Comparison of ENCODE assay signal across 1 cellular context in the genomic region with DNA sequence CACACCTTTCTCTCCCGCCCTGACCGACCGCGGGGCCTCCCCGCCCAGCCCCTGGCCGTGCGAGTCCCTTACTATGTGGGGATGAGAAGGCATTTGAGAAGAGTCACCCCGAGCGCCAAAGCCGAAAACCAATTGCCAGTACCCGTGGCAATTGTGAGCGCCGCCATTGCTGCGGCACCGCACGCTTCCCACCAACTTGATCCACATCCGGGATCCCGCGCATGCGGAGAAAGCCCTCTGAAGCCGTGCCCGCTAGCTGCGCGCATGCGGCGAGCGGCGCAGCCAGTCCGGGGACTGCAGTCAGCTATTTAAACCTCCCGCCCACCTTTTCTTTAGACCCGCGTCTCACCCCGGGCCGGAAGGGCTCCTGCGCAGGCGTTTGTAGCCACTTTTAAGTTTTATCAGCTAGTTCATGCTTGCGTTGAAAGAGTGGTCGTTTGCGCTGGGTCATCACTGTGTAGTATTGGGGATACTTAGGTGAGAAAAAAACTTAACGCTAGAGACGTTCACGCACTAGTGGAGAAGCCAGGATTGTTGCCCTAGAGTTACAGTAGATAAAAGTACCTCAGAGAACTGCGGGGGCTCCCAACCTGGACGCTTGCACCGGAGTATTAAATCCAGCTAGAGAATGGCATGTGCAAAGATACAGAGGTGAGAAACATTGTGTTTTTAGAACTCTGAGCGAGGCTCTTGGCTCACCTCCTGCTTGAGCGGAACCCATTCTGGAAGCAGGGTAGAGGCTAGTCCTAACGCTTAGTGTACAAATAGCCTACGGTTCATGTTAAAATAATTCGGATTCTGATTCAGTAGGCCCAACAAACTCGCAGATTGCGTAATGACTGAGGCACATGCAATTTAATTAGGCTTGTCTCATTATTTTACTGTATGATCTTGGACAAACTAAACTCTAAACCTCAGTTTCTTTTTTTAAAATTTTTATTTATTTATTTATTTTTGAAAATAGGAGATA.
A peak's percentile ranks its signal among the peaks of the same experiment; 100 is the strongest.
TF ChIP-seq lines count a peak whose summit lies in the region.

A gene (minus strand): TSS at position 205 of the 970 bp plus-strand sequence. CDS start 38 bp downstream, at position 167.

TF ChIP-seq in K562, 482 proteins besides CTCF, POLR2A, EP300 and RAD21 (continued from another document and continues in another):
- TF ChIP-seq, protein P1, sequence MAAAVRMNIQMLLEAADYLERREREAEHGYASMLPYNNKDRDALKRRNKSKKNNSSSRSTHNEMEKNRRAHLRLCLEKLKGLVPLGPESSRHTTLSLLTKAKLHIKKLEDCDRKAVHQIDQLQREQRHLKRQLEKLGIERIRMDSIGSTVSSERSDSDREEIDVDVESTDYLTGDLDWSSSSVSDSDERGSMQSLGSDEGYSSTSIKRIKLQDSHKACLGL (CRISPR knock-in tag; IDR thresholded peaks at IDR 0.05; ENCODE audit: borderline replicate concordance, poor library complexity, severe bottlenecking): peak; percentile 96
- peak; percentile 74 for TF ChIP-seq ETV1 (tag; conservative IDR thresholded peaks at IDR 0.05; ENCODE audit: low read depth)
- TF ChIP-seq, protein P2, sequence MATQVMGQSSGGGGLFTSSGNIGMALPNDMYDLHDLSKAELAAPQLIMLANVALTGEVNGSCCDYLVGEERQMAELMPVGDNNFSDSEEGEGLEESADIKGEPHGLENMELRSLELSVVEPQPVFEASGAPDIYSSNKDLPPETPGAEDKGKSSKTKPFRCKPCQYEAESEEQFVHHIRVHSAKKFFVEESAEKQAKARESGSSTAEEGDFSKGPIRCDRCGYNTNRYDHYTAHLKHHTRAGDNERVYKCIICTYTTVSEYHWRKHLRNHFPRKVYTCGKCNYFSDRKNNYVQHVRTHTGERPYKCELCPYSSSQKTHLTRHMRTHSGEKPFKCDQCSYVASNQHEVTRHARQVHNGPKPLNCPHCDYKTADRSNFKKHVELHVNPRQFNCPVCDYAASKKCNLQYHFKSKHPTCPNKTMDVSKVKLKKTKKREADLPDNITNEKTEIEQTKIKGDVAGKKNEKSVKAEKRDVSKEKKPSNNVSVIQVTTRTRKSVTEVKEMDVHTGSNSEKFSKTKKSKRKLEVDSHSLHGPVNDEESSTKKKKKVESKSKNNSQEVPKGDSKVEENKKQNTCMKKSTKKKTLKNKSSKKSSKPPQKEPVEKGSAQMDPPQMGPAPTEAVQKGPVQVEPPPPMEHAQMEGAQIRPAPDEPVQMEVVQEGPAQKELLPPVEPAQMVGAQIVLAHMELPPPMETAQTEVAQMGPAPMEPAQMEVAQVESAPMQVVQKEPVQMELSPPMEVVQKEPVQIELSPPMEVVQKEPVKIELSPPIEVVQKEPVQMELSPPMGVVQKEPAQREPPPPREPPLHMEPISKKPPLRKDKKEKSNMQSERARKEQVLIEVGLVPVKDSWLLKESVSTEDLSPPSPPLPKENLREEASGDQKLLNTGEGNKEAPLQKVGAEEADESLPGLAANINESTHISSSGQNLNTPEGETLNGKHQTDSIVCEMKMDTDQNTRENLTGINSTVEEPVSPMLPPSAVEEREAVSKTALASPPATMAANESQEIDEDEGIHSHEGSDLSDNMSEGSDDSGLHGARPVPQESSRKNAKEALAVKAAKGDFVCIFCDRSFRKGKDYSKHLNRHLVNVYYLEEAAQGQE (CRISPR knock-in tag; IDR thresholded peaks at IDR 0.05; ENCODE audit: low read depth): 0 out of 2 replicates have a peak, but pooled peaks have one; percentile 38
- TF ChIP-seq ZSCAN32 (CRISPR knock-in tag; IDR thresholded peaks at IDR 0.05): no peak
- TF ChIP-seq BRD4 (IDR thresholded peaks at IDR 0.05): 0 out of 2 replicates have a peak, but pooled peaks have one; percentile 36
- TF ChIP-seq, protein P3, sequence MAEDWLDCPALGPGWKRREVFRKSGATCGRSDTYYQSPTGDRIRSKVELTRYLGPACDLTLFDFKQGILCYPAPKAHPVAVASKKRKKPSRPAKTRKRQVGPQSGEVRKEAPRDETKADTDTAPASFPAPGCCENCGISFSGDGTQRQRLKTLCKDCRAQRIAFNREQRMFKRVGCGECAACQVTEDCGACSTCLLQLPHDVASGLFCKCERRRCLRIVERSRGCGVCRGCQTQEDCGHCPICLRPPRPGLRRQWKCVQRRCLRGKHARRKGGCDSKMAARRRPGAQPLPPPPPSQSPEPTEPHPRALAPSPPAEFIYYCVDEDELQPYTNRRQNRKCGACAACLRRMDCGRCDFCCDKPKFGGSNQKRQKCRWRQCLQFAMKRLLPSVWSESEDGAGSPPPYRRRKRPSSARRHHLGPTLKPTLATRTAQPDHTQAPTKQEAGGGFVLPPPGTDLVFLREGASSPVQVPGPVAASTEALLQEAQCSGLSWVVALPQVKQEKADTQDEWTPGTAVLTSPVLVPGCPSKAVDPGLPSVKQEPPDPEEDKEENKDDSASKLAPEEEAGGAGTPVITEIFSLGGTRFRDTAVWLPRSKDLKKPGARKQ (CRISPR knock-in tag; IDR thresholded peaks at IDR 0.05): no peak
- no peak for TF ChIP-seq MCM3 (IDR thresholded peaks at IDR 0.05)
- TF ChIP-seq, protein P4, sequence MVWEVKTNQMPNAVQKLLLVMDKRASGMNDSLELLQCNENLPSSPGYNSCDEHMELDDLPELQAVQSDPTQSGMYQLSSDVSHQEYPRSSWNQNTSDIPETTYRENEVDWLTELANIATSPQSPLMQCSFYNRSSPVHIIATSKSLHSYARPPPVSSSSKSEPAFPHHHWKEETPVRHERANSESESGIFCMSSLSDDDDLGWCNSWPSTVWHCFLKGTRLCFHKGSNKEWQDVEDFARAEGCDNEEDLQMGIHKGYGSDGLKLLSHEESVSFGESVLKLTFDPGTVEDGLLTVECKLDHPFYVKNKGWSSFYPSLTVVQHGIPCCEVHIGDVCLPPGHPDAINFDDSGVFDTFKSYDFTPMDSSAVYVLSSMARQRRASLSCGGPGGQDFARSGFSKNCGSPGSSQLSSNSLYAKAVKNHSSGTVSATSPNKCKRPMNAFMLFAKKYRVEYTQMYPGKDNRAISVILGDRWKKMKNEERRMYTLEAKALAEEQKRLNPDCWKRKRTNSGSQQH (CRISPR knock-in tag; IDR thresholded peaks at IDR 0.05): no peak
- TF ChIP-seq ZNF76 (CRISPR knock-in tag; IDR thresholded peaks at IDR 0.05; ENCODE audit: borderline replicate concordance): no peak
- TF ChIP-seq CBFB (CRISPR knock-in tag; IDR thresholded peaks at IDR 0.05): 0 out of 2 replicates have a peak, but pooled peaks have one; percentile 42
- TF ChIP-seq, protein P5, sequence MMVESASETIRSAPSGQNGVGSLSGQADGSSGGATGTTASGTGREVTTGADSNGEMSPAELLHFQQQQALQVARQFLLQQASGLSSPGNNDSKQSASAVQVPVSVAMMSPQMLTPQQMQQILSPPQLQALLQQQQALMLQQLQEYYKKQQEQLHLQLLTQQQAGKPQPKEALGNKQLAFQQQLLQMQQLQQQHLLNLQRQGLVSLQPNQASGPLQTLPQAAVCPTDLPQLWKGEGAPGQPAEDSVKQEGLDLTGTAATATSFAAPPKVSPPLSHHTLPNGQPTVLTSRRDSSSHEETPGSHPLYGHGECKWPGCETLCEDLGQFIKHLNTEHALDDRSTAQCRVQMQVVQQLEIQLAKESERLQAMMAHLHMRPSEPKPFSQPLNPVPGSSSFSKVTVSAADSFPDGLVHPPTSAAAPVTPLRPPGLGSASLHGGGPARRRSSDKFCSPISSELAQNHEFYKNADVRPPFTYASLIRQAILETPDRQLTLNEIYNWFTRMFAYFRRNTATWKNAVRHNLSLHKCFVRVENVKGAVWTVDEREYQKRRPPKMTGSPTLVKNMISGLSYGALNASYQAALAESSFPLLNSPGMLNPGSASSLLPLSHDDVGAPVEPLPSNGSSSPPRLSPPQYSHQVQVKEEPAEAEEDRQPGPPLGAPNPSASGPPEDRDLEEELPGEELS (CRISPR knock-in tag; IDR thresholded peaks at IDR 0.05; ENCODE audit: borderline replicate concordance): peak; percentile 64; the same call in 1 of the 2 replicates
- TF ChIP-seq, protein P6, sequence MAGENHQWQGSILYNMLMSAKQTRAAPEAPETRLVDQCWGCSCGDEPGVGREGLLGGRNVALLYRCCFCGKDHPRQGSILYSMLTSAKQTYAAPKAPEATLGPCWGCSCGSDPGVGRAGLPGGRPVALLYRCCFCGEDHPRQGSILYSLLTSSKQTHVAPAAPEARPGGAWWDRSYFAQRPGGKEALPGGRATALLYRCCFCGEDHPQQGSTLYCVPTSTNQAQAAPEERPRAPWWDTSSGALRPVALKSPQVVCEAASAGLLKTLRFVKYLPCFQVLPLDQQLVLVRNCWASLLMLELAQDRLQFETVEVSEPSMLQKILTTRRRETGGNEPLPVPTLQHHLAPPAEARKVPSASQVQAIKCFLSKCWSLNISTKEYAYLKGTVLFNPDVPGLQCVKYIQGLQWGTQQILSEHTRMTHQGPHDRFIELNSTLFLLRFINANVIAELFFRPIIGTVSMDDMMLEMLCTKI (IDR thresholded peaks at IDR 0.05; ENCODE audit: partially characterized antibody): no peak
- TF ChIP-seq HLTF (IDR thresholded peaks at IDR 0.05): no peak
- TF ChIP-seq PRPF4 (IDR thresholded peaks at IDR 0.05; ENCODE audit: insufficient read depth, low read depth, low read length, poor library complexity, severe bottlenecking): no peak
- peak; percentile 72 for TF ChIP-seq HMGN3 (IDR thresholded peaks at IDR 0.05; ENCODE audit: borderline replicate concordance, extremely low read depth, insufficient read length, low read depth, low read length)
- TF ChIP-seq FOXK1 (CRISPR knock-in tag; IDR thresholded peaks at IDR 0.05; ENCODE audit: borderline replicate concordance): no peak
- TF ChIP-seq PTBP1 (IDR thresholded peaks at IDR 0.05; ENCODE audit: low read depth, low read length): no peak
- TF ChIP-seq, protein P7, sequence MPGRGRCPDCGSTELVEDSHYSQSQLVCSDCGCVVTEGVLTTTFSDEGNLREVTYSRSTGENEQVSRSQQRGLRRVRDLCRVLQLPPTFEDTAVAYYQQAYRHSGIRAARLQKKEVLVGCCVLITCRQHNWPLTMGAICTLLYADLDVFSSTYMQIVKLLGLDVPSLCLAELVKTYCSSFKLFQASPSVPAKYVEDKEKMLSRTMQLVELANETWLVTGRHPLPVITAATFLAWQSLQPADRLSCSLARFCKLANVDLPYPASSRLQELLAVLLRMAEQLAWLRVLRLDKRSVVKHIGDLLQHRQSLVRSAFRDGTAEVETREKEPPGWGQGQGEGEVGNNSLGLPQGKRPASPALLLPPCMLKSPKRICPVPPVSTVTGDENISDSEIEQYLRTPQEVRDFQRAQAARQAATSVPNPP (IDR thresholded peaks at IDR 0.05; ENCODE audit: borderline replicate concordance, insufficient read depth, insufficient read length): no peak
- TF ChIP-seq ZC3H4 (CRISPR knock-in tag; IDR thresholded peaks at IDR 0.05; ENCODE audit: borderline replicate concordance): no peak
- no peak; the same call in 1 of the 2 replicates for TF ChIP-seq MEF2D (tag; conservative IDR thresholded peaks at IDR 0.05; ENCODE audit: low read depth)
- TF ChIP-seq ZNF584 (CRISPR knock-in tag; IDR thresholded peaks at IDR 0.05; ENCODE audit: low read depth): no peak
- TF ChIP-seq HDAC6 (IDR thresholded peaks at IDR 0.05; ENCODE audit: low read depth, low read length): no peak
- no peak for TF ChIP-seq BCL6 (CRISPR knock-in tag; IDR thresholded peaks at IDR 0.05)
- 0 out of 2 replicates have a peak, but pooled peaks have one; percentile 61 for TF ChIP-seq ZNF232 (CRISPR knock-in tag; IDR thresholded peaks at IDR 0.05)
- no peak for TF ChIP-seq SLC30A9 (CRISPR knock-in tag; IDR thresholded peaks at IDR 0.05)
- peak; percentile 95 for TF ChIP-seq POLR2G (IDR thresholded peaks at IDR 0.05; ENCODE audit: low read depth, low read length)
- TF ChIP-seq, protein P8, sequence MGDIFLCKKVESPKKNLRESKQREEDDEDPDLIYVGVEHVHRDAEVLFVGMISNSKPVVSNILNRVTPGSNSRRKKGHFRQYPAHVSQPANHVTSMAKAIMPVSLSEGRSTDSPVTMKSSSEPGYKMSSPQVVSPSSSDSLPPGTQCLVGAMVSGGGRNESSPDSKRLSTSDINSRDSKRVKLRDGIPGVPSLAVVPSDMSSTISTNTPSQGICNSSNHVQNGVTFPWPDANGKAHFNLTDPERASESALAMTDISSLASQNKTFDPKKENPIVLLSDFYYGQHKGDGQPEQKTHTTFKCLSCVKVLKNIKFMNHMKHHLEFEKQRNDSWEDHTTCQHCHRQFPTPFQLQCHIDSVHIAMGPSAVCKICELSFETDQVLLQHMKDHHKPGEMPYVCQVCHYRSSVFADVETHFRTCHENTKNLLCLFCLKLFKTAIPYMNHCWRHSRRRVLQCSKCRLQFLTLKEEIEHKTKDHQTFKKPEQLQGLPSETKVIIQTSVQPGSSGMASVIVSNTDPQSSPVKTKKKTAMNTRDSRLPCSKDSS (IDR thresholded peaks at IDR 0.05; ENCODE audit: low read depth, partially characterized antibody): no peak
- no peak for TF ChIP-seq ZFPM2 (CRISPR knock-in tag; IDR thresholded peaks at IDR 0.05)
- TF ChIP-seq DMBX1 (CRISPR knock-in tag; IDR thresholded peaks at IDR 0.05; ENCODE audit: borderline replicate concordance): no peak
- TF ChIP-seq ZNF696 (CRISPR knock-in tag; conservative IDR thresholded peaks at IDR 0.05): no peak
- TF ChIP-seq ZNF23 (CRISPR knock-in tag; IDR thresholded peaks at IDR 0.05): no peak
- no peak for TF ChIP-seq ADNP (tag; IDR thresholded peaks at IDR 0.05)
- TF ChIP-seq, protein P9, sequence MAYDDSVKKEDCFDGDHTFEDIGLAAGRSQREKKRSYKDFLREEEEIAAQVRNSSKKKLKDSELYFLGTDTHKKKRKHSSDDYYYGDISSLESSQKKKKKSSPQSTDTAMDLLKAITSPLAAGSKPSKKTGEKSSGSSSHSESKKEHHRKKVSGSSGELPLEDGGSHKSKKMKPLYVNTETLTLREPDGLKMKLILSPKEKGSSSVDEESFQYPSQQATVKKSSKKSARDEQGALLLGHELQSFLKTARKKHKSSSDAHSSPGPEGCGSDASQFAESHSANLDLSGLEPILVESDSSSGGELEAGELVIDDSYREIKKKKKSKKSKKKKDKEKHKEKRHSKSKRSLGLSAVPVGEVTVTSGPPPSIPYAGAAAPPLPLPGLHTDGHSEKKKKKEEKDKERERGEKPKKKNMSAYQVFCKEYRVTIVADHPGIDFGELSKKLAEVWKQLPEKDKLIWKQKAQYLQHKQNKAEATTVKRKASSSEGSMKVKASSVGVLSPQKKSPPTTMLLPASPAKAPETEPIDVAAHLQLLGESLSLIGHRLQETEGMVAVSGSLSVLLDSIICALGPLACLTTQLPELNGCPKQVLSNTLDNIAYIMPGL (CRISPR knock-in tag; IDR thresholded peaks at IDR 0.05): no peak
- no peak for TF ChIP-seq NR3C1 (CRISPR knock-in tag; IDR thresholded peaks at IDR 0.05)
- peak; percentile 62 for TF ChIP-seq CREB1 (IDR thresholded peaks at IDR 0.05)
- peak; percentile 45; the same call in 1 of the 2 replicates for TF ChIP-seq CREB1 (CRISPR knock-in tag; IDR thresholded peaks at IDR 0.05)
- no peak for TF ChIP-seq ZNF274 (IDR thresholded peaks at IDR 0.05; ENCODE audit: borderline replicate concordance, low read depth, low read length)
